11 cellular contexts compared by ENCODE assay signal in genomic region chr10:119167041-119167440, GRCh38. TPM values are rescaled to one million over a fixed set of nuclear protein-coding genes. Genes with fewer than 3 reads are reported as not detected.
DNase-seq lines count a peak whose midpoint lies in the region; TF ChIP-seq lines count a peak whose summit lies in the region.
"Had no signal": no experiment of that assay in that cellular context is flagged by ENCODE, and none has a peak within 500 bp of the region (broad histone marks: within the 10 kb centered on the region; RNA-seq: fewer than 3 reads in every experiment).

No MANE protein-coding gene starts in this region.

- peaks cover 39% of the 10 kb centered on the region for H3K36me3 Mint-ChIP-seq in T-helper 2 cell treated with Interferon-gamma antibody and Interleukin-4, amounts not matched to agents 5 μg/mL and 100 μg/mL, for 36 hours (ENCODE audit: low read depth)
- H3K36me3 Mint-ChIP-seq in chondrocyte (ENCODE audit: low read depth) (peaks cover 19% of the 10 kb centered on the region), osteocyte (ENCODE audit: unreplicated experiment) (peaks cover 20% of the 10 kb centered on the region)

- no peaks in the 10 kb centered on the region for H3K9me3 ChIP-seq in HEK293 (ENCODE audit: control insufficient read depth, insufficient read depth, low read depth, low read length)
- H3K9me3 ChIP-seq: tibial nerve had no signal

- no peaks in the 10 kb centered on the region for H3K27me3 Mint-ChIP-seq in T-helper 2 cell treated with Interferon-gamma antibody and Interleukin-4, amounts not matched to agents 5 μg/mL and 100 μg/mL, for 36 hours (ENCODE audit: low read depth)
- no peaks in the 10 kb centered on the region for H3K27me3 Mint-ChIP-seq in chondrocyte (ENCODE audit: low read depth)
- H3K27me3 Mint-ChIP-seq in osteocyte (ENCODE audit: unreplicated experiment), result no peaks in the 10 kb centered on the region

- TF ChIP-seq CTCF in HEK293 (tag by site-specific recombination; IDR thresholded peaks at IDR 0.05), result no peak
- TF ChIP-seq CTCF in chondrocyte (IDR thresholded peaks at IDR 0.05), result no peak
- no peak for TF ChIP-seq CTCF in osteocyte (IDR thresholded peaks at IDR 0.05)

- peak overlapping the region; percentile 94 for H3K27ac Mint-ChIP-seq in T-helper 2 cell treated with Interferon-gamma antibody and Interleukin-4, amounts not matched to agents 5 μg/mL and 100 μg/mL, for 36 hours
- H3K27ac Mint-ChIP-seq in chondrocyte (ENCODE audit: unreplicated experiment) (peak overlapping the region; percentile 25), osteocyte (ENCODE audit: unreplicated experiment) (peak overlapping the region; percentile 65)

- peak overlapping the region; percentile 91 for H3K4me3 Mint-ChIP-seq in T-helper 2 cell treated with Interferon-gamma antibody and Interleukin-4, amounts not matched to agents 5 μg/mL and 100 μg/mL, for 36 hours
- H3K4me3 Mint-ChIP-seq in chondrocyte (ENCODE audit: unreplicated experiment), result no peak overlapping the region
- H3K4me3 Mint-ChIP-seq in osteocyte (ENCODE audit: unreplicated experiment), result no peak overlapping the region

- CTCF ChIA-PET in HEK293 (lab: Yijun Ruan, JAX), result interaction anchor here (0.7 to 0.9 kb wide), 2 partner anchors 10 to 32 kb away, joined by 3 to 4 read pairs; no protein-coding TSS in a partner anchor

- H3K4me3 ChIP-seq in HEK293 (ENCODE audit: low read depth, low read length), result no peak overlapping the region
- H3K4me3 ChIP-seq: tibial nerve had no signal

- peaks cover 26% of the 10 kb centered on the region for H3K4me1 Mint-ChIP-seq in T-helper 2 cell treated with Interferon-gamma antibody and Interleukin-4, amounts not matched to agents 5 μg/mL and 100 μg/mL, for 36 hours (ENCODE audit: low read depth)
- peaks cover 11% of the 10 kb centered on the region for H3K4me1 Mint-ChIP-seq in chondrocyte (ENCODE audit: low read depth)
- peaks cover 14% of the 10 kb centered on the region for H3K4me1 Mint-ChIP-seq in osteocyte (ENCODE audit: unreplicated experiment)

- peaks cover 37 to 56% of the 10 kb centered on the region in 2 experiments for H3K36me3 ChIP-seq in HEK293 (ENCODE audit: control insufficient read depth in 2 of 2, insufficient read depth in 1 of 2, low read length in 2 of 2)

- no peaks in the 10 kb centered on the region for H3K9me3 Mint-ChIP-seq in T-helper 2 cell treated with Interferon-gamma antibody and Interleukin-4, amounts not matched to agents 5 μg/mL and 100 μg/mL, for 36 hours
- H3K9me3 Mint-ChIP-seq in chondrocyte (ENCODE audit: low read depth) (no peaks in the 10 kb centered on the region), osteocyte (ENCODE audit: unreplicated experiment) (no peaks in the 10 kb centered on the region)

- no peak for DNase-seq in T-helper 2 cell treated with Interferon-gamma antibody and Interleukin-4, amounts not matched to agents 5 μg/mL and 100 μg/mL, for 36 hours (ENCODE audit: low spot score)
- DNase-seq in T-helper 2 cell (no peak), chondrocyte (ENCODE audit: low spot score) (no peak), osteocyte (ENCODE audit: extremely low spot score, unreplicated experiment) (no peak), A172 (ENCODE audit: low spot score) (no peak), ureter (ENCODE audit: low spot score) (no peak)
- DNase-seq in stimulated activated CD4-positive, alpha-beta T cell treated with anti-CD3 and anti-CD28 coated beads, Interleukin-1b, Interleukin-23, amount 100 ng/mL, for 48 hours, result no peak
- DNase-seq: DMS153, foreskin keratinocyte had no signal

- H3K27ac ChIP-seq in HEK293 (ENCODE audit: extremely low read depth, low read depth, low read length), result no peak overlapping the region
- H3K27ac ChIP-seq: foreskin keratinocyte had no signal

- no peaks in the 10 kb centered on the region; the same call in 1 of the 2 replicates for H3K4me1 ChIP-seq in HEK293 (ENCODE audit: control insufficient read depth, insufficient read depth, low read length)
- H3K4me1 ChIP-seq: foreskin keratinocyte had no signal

- POLR2A ChIA-PET in HEK293 (lab: Yijun Ruan, JAX), result no interaction called here

TF ChIP-seq in HEK293, 187 proteins besides CTCF, POLR2A, EP300 and RAD21:
- TF ChIP-seq ZFHX2 (tag by site-specific recombination; conservative IDR thresholded peaks at IDR 0.05), result no peak
- no peak for TF ChIP-seq ZNF148 (tag by site-specific recombination; IDR thresholded peaks at IDR 0.05; ENCODE audit: borderline replicate concordance)
- TF ChIP-seq PRDM10 (tag by site-specific recombination; IDR thresholded peaks at IDR 0.05), result no peak
- TF ChIP-seq ZNF324 (tag by site-specific recombination; IDR thresholded peaks at IDR 0.05), result no peak
- TF ChIP-seq PRDM1 (tag by site-specific recombination; IDR thresholded peaks at IDR 0.05), result peak; percentile 93
- no peak for TF ChIP-seq FEZF1 (tag by site-specific recombination; IDR thresholded peaks at IDR 0.05)
- TF ChIP-seq ZBTB7A (tag by site-specific recombination; IDR thresholded peaks at IDR 0.05; ENCODE audit: low read depth), result no peak
- no peak for TF ChIP-seq ZNF398 (tag by site-specific recombination; IDR thresholded peaks at IDR 0.05)
- TF ChIP-seq ZNF214 (tag by site-specific recombination; IDR thresholded peaks at IDR 0.05; ENCODE audit: borderline replicate concordance), result no peak
TF ChIP-seq in HEK293: peak in this region for 1.

RNA-seq across cellular contexts. Expression of gene SFXN4, which starts 1.5 kb away (rescaled TPM):
- total RNA-seq in chondrocyte, result 12.8 to 13.9 TPM (median 13.9 TPM) in 3 replicates
- total RNA-seq in osteocyte, result 10.9 and 12.2 TPM in 2 replicates
- total RNA-seq in A172 (2014; rRNA removed; shearing (Covaris generic)), result 35.0 and 40.7 TPM in 2 replicates
- total RNA-seq in ureter, result 34.5 TPM

RNA-seq across cellular contexts. Expression of gene PRDX3, which starts 11.6 kb away (rescaled TPM):
- total RNA-seq in chondrocyte, result 78.6 to 85.0 TPM (median 79.2 TPM) in 3 replicates
- total RNA-seq in osteocyte, result 76.7 and 76.9 TPM in 2 replicates
- 407 and 411 TPM in 2 replicates for total RNA-seq in A172 (2014; rRNA removed; shearing (Covaris generic))
- 95.0 TPM for total RNA-seq in ureter

RNA-seq across cellular contexts. Expression of gene GRK5, which starts 40.3 kb away (rescaled TPM):
- total RNA-seq in chondrocyte (11.7 to 16.4 TPM (median 15.7 TPM) in 3 replicates), osteocyte (43.2 and 45.9 TPM in 2 replicates), ureter (16.7 TPM)
- total RNA-seq in A172 (2014; rRNA removed; shearing (Covaris generic)), result 12.2 and 13.0 TPM in 2 replicates

Comparison
In these comparisons a context has a peak if more than half of its experiments do, and no peak if none do; other contexts are left out.
1. H3K27ac Mint-ChIP-seq: peak in every context shown above with its lines; median percentile 94 in T-helper 2 cell treated with Interferon-gamma antibody and Interleukin-4, amounts not matched to agents 5 μg/mL and 100 μg/mL, for 36 hours; 65 in osteocyte; 25 in chondrocyte.